ENCODE assay signal across 21 cellular contexts in genomic region chr18:74376523-74376922, GRCh38.
"Had no signal": no experiment of that assay in that cellular context is flagged by ENCODE, and none has a peak within 500 bp of the region (broad histone marks: within the 10 kb centered on the region; RNA-seq: fewer than 3 reads in every experiment).

No MANE protein-coding gene starts in this region.

- H3K4me3 ChIP-seq: coronary artery, gastroesophageal sphincter, heart left ventricle, left lung, pancreas, right lobe of liver, suprapubic skin had no signal

- H3K4me1 ChIP-seq: gastroesophageal sphincter, left lung, pancreas, right lobe of liver had no signal

- H3K36me3 Mint-ChIP-seq: activated CD4-positive, alpha-beta memory T cell treated with anti-CD3 and anti-CD28 coated beads for 36 hours had no signal

- H3K36me3 ChIP-seq: brain microvascular endothelial cell, gastroesophageal sphincter, heart left ventricle, left lung, pancreas, right lobe of liver, suprapubic skin had no signal

- H3K4me3 Mint-ChIP-seq: activated CD4-positive, alpha-beta memory T cell treated with anti-CD3 and anti-CD28 coated beads for 36 hours; stimulated activated naive CD8-positive, alpha-beta T cell treated with anti-CD3 and anti-CD28 coated beads, Interleukin-15, amount 100 ng/mL, for 72 hours had no signal

- ATAC-seq: esophagus mucosa; pancreas; SK-N-SH treated with all-trans-retinoic acid at 6 μM for 48 hours; stimulated activated naive CD8-positive, alpha-beta T cell treated with anti-CD3 and anti-CD28 coated beads, Interleukin-15, amount 100 ng/mL, for 72 hours had no signal

- DNase-seq: activated CD4-positive, alpha-beta memory T cell treated with anti-CD3 and anti-CD28 coated beads for 36 hours; activated gamma-delta T cell treated with Interleukin-2 at 50 U/mL for 16 hours; aorta; brain microvascular endothelial cell; central memory CD4-positive, alpha-beta T cell; effector CD4-positive, alpha-beta T cell; left lung; pancreas; right lobe of liver; small intestine; stimulated activated CD4-positive, alpha-beta T cell treated with anti-CD3 and anti-CD28 coated beads, Interleukin-15, amount 100 ng/mL, for 24 hours; stimulated activated CD4-positive, alpha-beta T cell treated with anti-CD3 and anti-CD28 coated beads, Interleukin-2, amount 100 ng/mL, for 48 hours; stimulated activated naive CD8-positive, alpha-beta T cell treated with anti-CD3 and anti-CD28 coated beads, Interleukin-15, amount 100 ng/mL, for 72 hours; T-helper 2 cell; trophoblast cell had no signal

- H3K9me3 Mint-ChIP-seq: activated CD4-positive, alpha-beta memory T cell treated with anti-CD3 and anti-CD28 coated beads for 36 hours had no signal

- H3K27ac ChIP-seq: brain microvascular endothelial cell, coronary artery, gastroesophageal sphincter, heart left ventricle, left lung, pancreas, right lobe of liver, suprapubic skin had no signal

- H3K27ac Mint-ChIP-seq: activated CD4-positive, alpha-beta memory T cell treated with anti-CD3 and anti-CD28 coated beads for 36 hours had no signal

- H3K27me3 Mint-ChIP-seq: stimulated activated naive CD8-positive, alpha-beta T cell treated with anti-CD3 and anti-CD28 coated beads, Interleukin-15, amount 100 ng/mL, for 72 hours had no signal

- H3K9me3 ChIP-seq: gastroesophageal sphincter, heart left ventricle, left lung, pancreas, right lobe of liver, suprapubic skin had no signal

- H3K27me3 ChIP-seq: brain microvascular endothelial cell, gastroesophageal sphincter, heart left ventricle, left lung, pancreas, right lobe of liver, suprapubic skin had no signal
